ENCODE assay signal across 9 cellular contexts in the genomic region with DNA sequence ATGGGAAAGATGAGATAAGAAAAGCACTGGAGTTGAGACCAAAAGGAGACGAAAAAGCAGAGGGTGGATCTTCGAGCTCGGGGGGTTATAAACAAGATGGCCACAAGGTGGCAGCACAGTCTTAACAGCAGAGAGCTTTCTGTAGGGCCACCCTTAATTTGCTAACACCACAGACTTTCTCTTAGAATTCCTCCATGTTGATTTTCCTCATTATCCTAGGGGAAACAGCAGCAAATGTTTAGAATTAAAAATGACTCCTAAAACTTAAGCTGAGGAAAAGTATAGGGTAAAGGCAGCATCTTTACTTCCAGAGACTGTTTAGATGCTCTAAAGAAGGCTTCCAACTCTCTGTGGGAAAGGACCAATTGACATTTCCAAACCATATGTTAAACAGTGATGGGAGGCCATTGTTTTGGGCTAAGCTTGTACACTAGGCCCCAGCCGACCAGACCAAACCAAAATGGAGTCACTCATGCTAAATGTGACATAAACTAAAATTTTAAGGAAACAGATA. TPM values are rescaled to one million over a fixed set of nuclear protein-coding genes. Genes with fewer than 3 reads are reported as not detected.
DNase-seq lines count a peak whose midpoint lies in the region; ATAC-seq, FAIRE-seq and TF ChIP-seq lines count a peak whose summit lies in the region.
"Had no signal": no experiment of that assay in that cellular context is flagged by ENCODE, and none has a peak within 500 bp of the region (broad histone marks: within the 10 kb centered on the region; RNA-seq: fewer than 3 reads in every experiment).

No MANE protein-coding gene starts in this region.

- H3K9me2 ChIP-seq in MM.1S (replicated peaks; ENCODE audit: insufficient read depth, low read length), result no peaks in the 10 kb centered on the region

- H3K27ac Mint-ChIP-seq in CD4-positive, alpha-beta memory T cell, result peak overlapping the region in 1 of 7 donors; percentile 44

- H3K9me3 ChIP-seq in CD4-positive, alpha-beta memory T cell (ENCODE audit: control insufficient read depth in 1 of 2, low read length in 2 of 2), result no peaks in the 10 kb centered on the region
- H3K9me3 ChIP-seq in MM.1S (replicated peaks; ENCODE audit: insufficient read depth, low read length) (no peaks in the 10 kb centered on the region), ovary (no peaks in the 10 kb centered on the region), transverse colon (no peaks in the 10 kb centered on the region)

- no peaks in the 10 kb centered on the region for H4K20me1 ChIP-seq in MM.1S (ENCODE audit: insufficient read depth, low read length)

- peaks cover 31% of the 10 kb centered on the region for H3K4me1 ChIP-seq in CD4-positive, alpha-beta memory T cell (ENCODE audit: insufficient read depth, low read length)
- H3K4me1 ChIP-seq in MM.1S (ENCODE audit: low read length) (peaks cover 45% of the 10 kb centered on the region), ovary (ENCODE audit: insufficient read depth) (no peaks in the 10 kb centered on the region), transverse colon (peaks cover 0 to 40% (median 22%) of the 10 kb centered on the region in 4 donors)

- peak; percentile 10 for FAIRE-seq in frontal cortex (lab: Jason Lieb, UNC)

- 9 to 12% (median 10%) methylated on average over 4 of the region's 4 CpGs for WGBS in ovary, 3 donors
- 5 to 13% methylated on average over 4 of the region's 4 CpGs for WGBS in transverse colon (ENCODE audit: low coverage in 1 of 2), 2 donors

- H3K9me3 Mint-ChIP-seq in CD4-positive, alpha-beta memory T cell, result no peaks in the 10 kb centered on the region

- H3K27ac ChIP-seq in CD4-positive, alpha-beta memory T cell (ENCODE audit: low read depth, low read length), result no peak overlapping the region
- H3K27ac ChIP-seq in MM.1S (ENCODE audit: low read length) (no peak overlapping the region), ovary (no peak overlapping the region), transverse colon (no peak overlapping the region)

- in situ Hi-C loops in transverse colon (cut with MboI; ENCODE audit: low pct_ligation_motif_present in 1 of 4, low pct_unique_long_range_greater_than_20kb in 1 of 4, low sequenced_read_pairs in 3 of 4), result loop anchor here in 3 of 4 donors (10.0 kb wide), 1 partner anchor 259 kb away; no protein-coding TSS in a partner anchor

- no peak for TF ChIP-seq EP300 in ovary (IDR thresholded peaks at IDR 0.05)
- no peak for TF ChIP-seq EP300 in transverse colon (IDR thresholded peaks at IDR 0.05; ENCODE audit: low read depth)

- no peaks in the 10 kb centered on the region for H3K27me3 ChIP-seq in CD4-positive, alpha-beta memory T cell (ENCODE audit: insufficient read depth, low read length)
- H3K27me3 ChIP-seq in MM.1S (replicated peaks; ENCODE audit: insufficient read depth, low read length), result no peaks in the 10 kb centered on the region
- H3K27me3 ChIP-seq in ovary, result no peaks in the 10 kb centered on the region
- H3K27me3 ChIP-seq in transverse colon, result no peaks in the 10 kb centered on the region

- H3K4me3 Mint-ChIP-seq in CD4-positive, alpha-beta memory T cell, result peak overlapping the region in 1 of 8 donors; percentile 62

- peak; percentile 55 to 68 (median 64) for DNase-seq in CD4-positive, alpha-beta memory T cell
- peak; percentile 82 for DNase-seq in MM.1S
- peak; percentile 56 to 71 for DNase-seq in SHP77 (lab: John Stamatoyannopoulos, UW)
- DNase-seq in activated effector memory CD4-positive, alpha-beta T cell treated with anti-CD3 and anti-CD28 coated beads, Interleukin-2, amount 50 U/mL, for 16 hours, result peak; percentile 89
- peak; percentile 53 to 71 for DNase-seq in frontal cortex (ENCODE audit: low spot score in 2 of 2)
- DNase-seq in ovary, result peak; percentile 72 to 89 (median 86)
- DNase-seq in transverse colon, result peak; percentile 84

- H3K9ac ChIP-seq in MM.1S (ENCODE audit: low read length), result peak overlapping the region; percentile 5; the same call in 1 of the 2 replicates

- intact Hi-C loops in CD4-positive, alpha-beta memory T cell (cut with micrococcal nuclease), result loop anchor here (1.0 to 2.0 kb wide), 3 partner anchors 21 to 261 kb away; a partner anchor contains a TSS
- intact Hi-C loops in ovary (cut with DNase I), result loop anchor here in 3 of 4 donors (2.0 to 5.0 kb wide), 3 partner anchors 257 to 262 kb away; no protein-coding TSS in a partner anchor
- intact Hi-C loops in transverse colon (cut with DNase I; ENCODE audit: low total_unique reads), result no loop called here

- H2AFZ ChIP-seq in MM.1S (ENCODE audit: low read length), result peak overlapping the region; percentile 64

- H3K4me2 ChIP-seq in MM.1S (ENCODE audit: low read depth, low read length), result peak overlapping the region; percentile 34; the same call in 1 of the 2 replicates

- peak; percentile 65 for ATAC-seq in GM21515 (IDR thresholded peaks at IDR 0.05; ENCODE audit: unreplicated experiment)

- H3K4me3 ChIP-seq in CD4-positive, alpha-beta memory T cell (ENCODE audit: low read length in 2 of 2), result no peak overlapping the region
- no peak overlapping the region for H3K4me3 ChIP-seq in MM.1S (ENCODE audit: low read length)
- H3K4me3 ChIP-seq in ovary, result no peak overlapping the region
- H3K4me3 ChIP-seq in transverse colon, result no peak overlapping the region

- H3K27me3 Mint-ChIP-seq in CD4-positive, alpha-beta memory T cell, result peaks cover 2% of the 10 kb centered on the region in 2 donors

- peaks cover 8% of the 10 kb centered on the region for H3F3A ChIP-seq in MM.1S (ENCODE audit: insufficient read depth, low read length)

- CTCF ChIA-PET in CD4-positive, alpha-beta memory T cell (lab: Charles Lee; ENCODE audit: partially characterized antibody), result interaction anchor here (0.7 to 8.5 kb wide), 47 partner anchors 10 to 569 kb away, joined by 3 to 235 read pairs (median 4); a partner anchor contains a TSS

- no peaks in the 10 kb centered on the region for H3K79me2 ChIP-seq in MM.1S (ENCODE audit: low read length)

- TF ChIP-seq POLR2A in ovary (IDR thresholded peaks at IDR 0.05), result no peak
- no peak for TF ChIP-seq POLR2A in transverse colon (IDR thresholded peaks at IDR 0.05)

- H3K4me1 Mint-ChIP-seq in CD4-positive, alpha-beta memory T cell, result peaks cover 29 to 41% (median 32%) of the 10 kb centered on the region in 4 donors

- H3K36me3 Mint-ChIP-seq in CD4-positive, alpha-beta memory T cell, result no peaks in the 10 kb centered on the region

- TF ChIP-seq CTCF in MM.1S (IDR thresholded peaks at IDR 0.05; ENCODE audit: low read length), result peak; percentile 96
- peak; percentile 63 to 90 (median 76) for TF ChIP-seq CTCF in ovary (IDR thresholded peaks at IDR 0.05)
- peak; percentile 83 to 90 (median 86) for TF ChIP-seq CTCF in transverse colon (IDR thresholded peaks at IDR 0.05)

- no peaks in the 10 kb centered on the region for H3K36me3 ChIP-seq in CD4-positive, alpha-beta memory T cell (ENCODE audit: insufficient read depth, low read length)
- H3K36me3 ChIP-seq in MM.1S (replicated peaks; ENCODE audit: insufficient read depth, low read length) (no peaks in the 10 kb centered on the region), ovary (no peaks in the 10 kb centered on the region), transverse colon (no peaks in the 10 kb centered on the region)

- POLR2A ChIA-PET in CD4-positive, alpha-beta memory T cell (lab: Charles Lee; ENCODE audit: partially characterized antibody), result interaction anchor here (1.1 kb wide), 1 partner anchor 260 kb away, joined by 11 read pairs; no protein-coding TSS in a partner anchor

RNA-seq across cellular contexts. Expression of a gene that starts 2.5 kb away (rescaled TPM):
- not detected for total RNA-seq in CD4-positive, alpha-beta memory T cell
- not detected for polyA plus RNA-seq in CD4-positive, alpha-beta memory T cell
- not detected for total RNA-seq in frontal cortex
- 1 to 10 TPM in 1 of 7 donors, under 1 TPM in 3, not detected in 3; 0.12 to 2.0 (median 0.46) TPM for total RNA-seq in ovary
- polyA plus RNA-seq in ovary, result not detected
- under 1 TPM in 1 of 4 donors, not detected in 3; 0.14 TPM for total RNA-seq in transverse colon
- total RNA-seq: T-helper 1 cell treated with Interleukin-12 subunit alpha and Interleukin-12 subunit beta and Interleukin-4 antibody, amounts not matched to agents 30 ng/mL and 1 ng/mL, for 36 hours had no signal

RNA-seq across cellular contexts. Expression of a gene that starts 20.0 kb away (rescaled TPM):
- 100 to 1,000 TPM; 106 to 107 TPM for total RNA-seq in CD4-positive, alpha-beta memory T cell
- 100 to 1,000 TPM; 391 to 696 TPM for polyA plus RNA-seq in CD4-positive, alpha-beta memory T cell
- total RNA-seq in frontal cortex (123 TPM), ovary (10 to 100 TPM; 41.8 to 84.6 (median 61.4) TPM), transverse colon (100 to 1,000 TPM in 1 of 4 donors, 10 to 100 TPM in 3; 22.7 to 123 (median 74.1) TPM)
- polyA plus RNA-seq in ovary, result 100 to 1,000 TPM in 1 of 2 donors, 10 to 100 TPM in 1; 64.1 to 104 TPM
